In the genomic region with DNA sequence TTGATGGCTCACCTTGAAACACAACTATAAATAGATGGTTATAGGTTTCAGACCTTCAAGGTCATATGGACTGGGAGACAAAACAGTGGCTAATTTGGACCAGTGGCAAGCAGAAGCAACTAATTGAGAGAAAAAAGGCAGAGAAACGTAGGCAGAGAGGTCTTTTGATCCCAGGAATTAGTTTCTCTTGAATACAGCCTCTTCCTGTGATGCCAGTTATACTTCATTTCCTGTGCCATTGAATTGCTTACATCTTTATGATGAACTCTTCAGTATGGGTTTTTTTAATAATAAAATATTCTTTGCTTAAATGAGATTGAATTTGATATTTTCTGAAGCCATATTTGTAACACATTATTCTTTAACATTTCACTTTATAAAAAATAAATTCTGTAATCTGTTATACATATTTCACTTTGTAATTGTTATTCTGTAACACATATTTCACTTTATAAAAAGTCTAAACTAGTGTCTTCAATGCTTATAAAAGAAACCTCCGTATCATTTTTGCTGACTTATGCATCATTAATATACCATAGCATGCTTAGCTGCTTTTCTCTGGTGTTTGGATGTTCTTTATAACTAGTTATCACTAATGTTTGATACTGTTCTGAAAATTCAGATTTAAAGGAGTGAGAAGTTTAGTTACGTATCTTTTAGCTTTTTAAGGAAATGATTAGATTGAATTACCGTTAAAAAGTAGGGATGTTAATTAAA, we compare ENCODE assay signal across 1 cellular context.
TF ChIP-seq lines count a peak whose summit lies in the region.

No MANE protein-coding gene starts in this region.

TF ChIP-seq in endothelial cell of umbilical vein, 7 proteins besides CTCF, POLR2A, EP300 and RAD21:
- TF ChIP-seq MYC (IDR thresholded peaks at IDR 0.05; ENCODE audit: low read depth, low read length) = no peak
- TF ChIP-seq GATA2 (IDR thresholded peaks at IDR 0.05; ENCODE audit: insufficient read depth, insufficient read length, low read depth, low read length) = no peak
- TF ChIP-seq FOS (IDR thresholded peaks at IDR 0.05; ENCODE audit: borderline replicate concordance, insufficient read depth, low read length) = no peak
- no peak for TF ChIP-seq EZH2 (IDR thresholded peaks at IDR 0.05; ENCODE audit: borderline replicate concordance, low read depth, low read length, severe bottlenecking)
- TF ChIP-seq, protein P1, sequence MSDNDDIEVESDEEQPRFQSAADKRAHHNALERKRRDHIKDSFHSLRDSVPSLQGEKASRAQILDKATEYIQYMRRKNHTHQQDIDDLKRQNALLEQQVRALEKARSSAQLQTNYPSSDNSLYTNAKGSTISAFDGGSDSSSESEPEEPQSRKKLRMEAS (IDR thresholded peaks at IDR 0.05; ENCODE audit: insufficient read depth, insufficient read length) = no peak
- TF ChIP-seq JUN (IDR thresholded peaks at IDR 0.05; ENCODE audit: borderline replicate concordance, insufficient read depth, insufficient read length, low read depth) = no peak
- no peak for TF ChIP-seq POLR2AphosphoS5 (IDR thresholded peaks at IDR 0.05; ENCODE audit: insufficient read depth, low read depth, low read length)
